ENCODE assay signal across 7 cellular contexts in genomic region chr10:69630651-69631400, GRCh38. TPM values are rescaled to one million over a fixed set of nuclear protein-coding genes. Genes with fewer than 3 reads are reported as not detected.
DNase-seq lines count a peak whose midpoint lies in the region; ATAC-seq and TF ChIP-seq lines count a peak whose summit lies in the region.

No MANE protein-coding gene starts in this region.

- H3K4me1 Mint-ChIP-seq in activated T-helper 17 cell treated with anti-CD3 and anti-CD28 coated beads, Interleukin-2, amount 50 U/mL, for 72 hours, result no peaks in the 10 kb centered on the region

- H3K27ac Mint-ChIP-seq in activated T-helper 17 cell treated with anti-CD3 and anti-CD28 coated beads, Interleukin-2, amount 50 U/mL, for 72 hours, result peak overlapping the region; percentile 78

- H3K4me3 Mint-ChIP-seq in activated T-helper 17 cell treated with anti-CD3 and anti-CD28 coated beads, Interleukin-2, amount 50 U/mL, for 72 hours, result peak overlapping the region; percentile 73

- no peak for TF ChIP-seq CTCF in HFF-Myc (IDR thresholded peaks at IDR 0.05; ENCODE audit: low read depth, low read length, missing control alignments)

- H3K9me3 Mint-ChIP-seq in activated T-helper 17 cell treated with anti-CD3 and anti-CD28 coated beads, Interleukin-2, amount 50 U/mL, for 72 hours, result no peaks in the 10 kb centered on the region

- peaks cover 4 to 12% (median 7%) of the 10 kb centered on the region in 3 donors for H3K4me1 ChIP-seq in skeletal muscle tissue (ENCODE audit: control insufficient read depth in 3 of 3, insufficient read depth in 3 of 3, low read length in 3 of 3)

- H3K9me3 ChIP-seq in iPS-18c (ENCODE audit: control insufficient read depth, insufficient read depth, low read length) (no peaks in the 10 kb centered on the region), skeletal muscle tissue (ENCODE audit: control insufficient read depth in 3 of 3, low read length in 3 of 3) (no peaks in the 10 kb centered on the region)

- DNase-seq in HFF-Myc (ENCODE audit: extremely low read depth, low read depth) (no peak), superior temporal gyrus (ENCODE audit: extremely low spot score) (no peak), NCI-H2029 (lab: John Stamatoyannopoulos, UW) (no peak)

- H3K27me3 ChIP-seq in skeletal muscle tissue (ENCODE audit: control insufficient read depth in 3 of 3, insufficient read depth in 3 of 3, low read length in 3 of 3), result peaks cover 0 to 15% (median 13%) of the 10 kb centered on the region in 3 donors

- H3K27me3 Mint-ChIP-seq in activated T-helper 17 cell treated with anti-CD3 and anti-CD28 coated beads, Interleukin-2, amount 50 U/mL, for 72 hours, result no peaks in the 10 kb centered on the region

- peaks cover 0 to 4% (median 2%) of the 10 kb centered on the region in 3 donors for H3K36me3 ChIP-seq in skeletal muscle tissue (ENCODE audit: control insufficient read depth in 3 of 3, insufficient read depth in 3 of 3, low read length in 3 of 3)

- peaks cover 13% of the 10 kb centered on the region for H3K36me3 Mint-ChIP-seq in activated T-helper 17 cell treated with anti-CD3 and anti-CD28 coated beads, Interleukin-2, amount 50 U/mL, for 72 hours (ENCODE audit: low read depth)

- no peak overlapping the region for H3K27ac ChIP-seq in skeletal muscle tissue (ENCODE audit: low read depth, low read length)

- H3K9ac ChIP-seq in skeletal muscle tissue (ENCODE audit: low read depth in 1 of 3, low read length in 3 of 3), result peak overlapping the region in 2 of 3 donors; percentile 50 to 74

- no peak for ATAC-seq in activated T-helper 17 cell treated with anti-CD3 and anti-CD28 coated beads, Interleukin-2, amount 50 U/mL, for 72 hours (replicated peaks)
- ATAC-seq in HG03432 (IDR thresholded peaks at IDR 0.05; ENCODE audit: unreplicated experiment), result no peak

- H3K4me3 ChIP-seq in HFF-Myc (replicated peaks; ENCODE audit: low read depth, low read length) (peak overlapping the region; percentile 24), iPS-18c (ENCODE audit: insufficient read depth, low read depth, low read length) (peak overlapping the region; percentile 81), skeletal muscle tissue (ENCODE audit: low read length in 3 of 3) (peak overlapping the region in 2 of 3 donors; percentile 59 to 71)

RNA-seq across cellular contexts. Expression of gene FAM241B, which starts 0.8 kb away (rescaled TPM):
- total RNA-seq in activated T-helper 17 cell treated with anti-CD3 and anti-CD28 coated beads, Interleukin-2, amount 50 U/mL, for 72 hours, result 10 to 100 TPM in 1 of 2 donors, 1 to 10 TPM in 1; 9.4 to 16.0 TPM
- not detected for total RNA-seq in skeletal muscle tissue

RNA-seq across cellular contexts. Expression of gene NEUROG3, which starts 57.6 kb away (rescaled TPM):
- 1 to 10 TPM in 1 of 2 donors, under 1 TPM in 1; 0.78 to 1.1 TPM for total RNA-seq in activated T-helper 17 cell treated with anti-CD3 and anti-CD28 coated beads, Interleukin-2, amount 50 U/mL, for 72 hours
- total RNA-seq in skeletal muscle tissue, result not detected

Comparison
In these comparisons a context has a peak if more than half of its experiments do, and no peak if none do; other contexts are left out.
1. H3K4me3 ChIP-seq: peak in every context shown above with its lines; median percentile 81 in iPS-18c; 65 in skeletal muscle tissue; 24 in HFF-Myc.
2. RNA of gene FAM241B, which starts 0.8 kb away (total RNA-seq): 9.4 to 16.0 TPM in activated T-helper 17 cell treated with anti-CD3 and anti-CD28 coated beads, Interleukin-2, amount 50 U/mL, for 72 hours; not detected in skeletal muscle tissue (single experiment); every median in the first group is over 10 times any median in the second.